ENCODE assay signal across 24 cellular contexts in the genomic region with DNA sequence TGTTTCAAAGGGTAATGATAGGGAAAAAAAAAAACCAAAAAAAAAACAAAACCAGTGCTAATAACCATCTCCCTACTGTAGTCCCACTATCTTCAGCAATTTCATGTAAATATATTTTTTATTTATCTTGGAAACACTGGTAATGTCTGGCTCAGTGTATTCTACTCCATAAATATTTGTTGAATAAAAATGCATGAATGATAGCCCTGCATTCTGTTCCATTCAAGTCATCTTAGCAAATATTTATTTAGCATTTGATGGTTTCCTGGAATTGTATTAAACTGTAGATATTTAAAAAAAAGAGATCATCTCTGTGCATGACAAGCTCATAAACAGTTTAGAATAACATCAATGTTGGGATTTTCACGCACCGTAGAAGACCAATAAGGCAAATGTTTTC. TPM values are rescaled to one million over a fixed set of nuclear protein-coding genes. Genes with fewer than 3 reads are reported as not detected.
"Had no signal": no experiment of that assay in that cellular context is flagged by ENCODE, and none has a peak within 500 bp of the region (broad histone marks: within the 10 kb centered on the region; RNA-seq: fewer than 3 reads in every experiment).

No MANE protein-coding gene starts in this region.

- H3K27ac ChIP-seq: coronary artery, esophagus squamous epithelium, transverse colon, vagina had no signal

- H3K4me3 ChIP-seq: coronary artery, esophagus squamous epithelium, transverse colon, vagina had no signal

- H3K4me3 Mint-ChIP-seq: brain; nephron; stimulated activated naive B cell treated with anti-CD40 and anti-IgM and Interleukin-4, amounts not matched to agents 10 μg/mL and 1 μg/mL and 100 μg/mL, for 72 hours; T-cell had no signal

- ATAC-seq: T-cell had no signal

- H3K27ac Mint-ChIP-seq: activated naive CD4-positive, alpha-beta T cell treated with anti-CD3 and anti-CD28 coated beads, Interleukin-2, amount 50 U/mL, for 72 hours; brain; nephron; stimulated activated naive B cell treated with anti-CD40 and anti-IgM and Interleukin-4, amounts not matched to agents 10 μg/mL and 1 μg/mL and 100 μg/mL, for 72 hours; T-cell had no signal

- H3K9me3 Mint-ChIP-seq: activated naive CD4-positive, alpha-beta T cell treated with anti-CD3 and anti-CD28 coated beads, Interleukin-2, amount 50 U/mL, for 72 hours; brain; nephron; stimulated activated naive B cell treated with anti-CD40 and anti-IgM and Interleukin-4, amounts not matched to agents 10 μg/mL and 1 μg/mL and 100 μg/mL, for 72 hours; T-cell had no signal

- H3K36me3 Mint-ChIP-seq: brain; stimulated activated naive B cell treated with anti-CD40 and anti-IgM and Interleukin-4, amounts not matched to agents 10 μg/mL and 1 μg/mL and 100 μg/mL, for 72 hours; T-cell had no signal

- H3K27me3 ChIP-seq: esophagus squamous epithelium, transverse colon, vagina had no signal

- H3K4me1 Mint-ChIP-seq: brain, nephron had no signal

- H3K27me3 Mint-ChIP-seq: brain; stimulated activated naive B cell treated with anti-CD40 and anti-IgM and Interleukin-4, amounts not matched to agents 10 μg/mL and 1 μg/mL and 100 μg/mL, for 72 hours; T-cell had no signal

- DNase-seq: activated CD4-positive, alpha-beta T cell treated with anti-CD3 and anti-CD28 coated beads for 1 hour; activated effector memory CD4-positive, alpha-beta T cell treated with Interleukin-2 at 50 U/mL for 16 hours; central memory CD4-positive, alpha-beta T cell; effector CD4-positive, alpha-beta T cell; esophagus squamous epithelium; glutamatergic neuron; hypothalamus; mesendoderm; nucleus accumbens; stimulated activated CD4-positive, alpha-beta T cell treated with anti-CD3 and anti-CD28 coated beads, Interleukin-2, amount 100 ng/mL, for 48 hours; stimulated activated naive B cell treated with anti-CD40 and anti-IgM and Interleukin-4, amounts not matched to agents 10 μg/mL and 1 μg/mL and 100 μg/mL, for 72 hours; substantia nigra; T-cell; transverse colon had no signal

- H3K4me1 ChIP-seq: esophagus squamous epithelium, transverse colon, vagina had no signal

- H3K36me3 ChIP-seq: esophagus squamous epithelium, transverse colon, vagina had no signal

- H3K9me3 ChIP-seq: esophagus squamous epithelium, transverse colon, vagina had no signal

RNA-seq across cellular contexts. Expression of a gene that starts 24.2 kb away (rescaled TPM):
- total RNA-seq: endothelial cell of umbilical vein, fibroblast of villous mesenchyme, kidney epithelial cell, posterior vena cava, vagina had no signal
- polyA plus RNA-seq: endothelial cell of umbilical vein, liver had no signal

RNA-seq across cellular contexts. Expression of a gene that starts 55.6 kb away (rescaled TPM):
- total RNA-seq: endothelial cell of umbilical vein, esophagus squamous epithelium, fibroblast of villous mesenchyme, kidney epithelial cell, liver, posterior vena cava, T-cell, transverse colon, vagina had no signal
- polyA plus RNA-seq: endothelial cell of umbilical vein, liver had no signal
